Comparison of ENCODE assay signal across 17 cellular contexts in genomic region chr1:23788695-23789094, GRCh38. TPM values are rescaled to one million over a fixed set of nuclear protein-coding genes. Genes with fewer than 3 reads are reported as not detected.
DNase-seq lines count a peak whose midpoint lies in the region; ATAC-seq and TF ChIP-seq lines count a peak whose summit lies in the region.
"Had no signal": no experiment of that assay in that cellular context is flagged by ENCODE, and none has a peak within 500 bp of the region (broad histone marks: within the 10 kb centered on the region; RNA-seq: fewer than 3 reads in every experiment).

No MANE protein-coding gene starts in this region.

- POLR2A ChIA-PET in CD8-positive, alpha-beta memory T cell (lab: Charles Lee), result interaction anchor here (0.7 kb wide), 1 partner anchor 264 kb away, joined by 5 read pairs; no protein-coding TSS in a partner anchor
- POLR2A ChIA-PET in RWPE1 (lab: Yijun Ruan, JAX; ENCODE audit: low non-redundant PET), result interaction anchor here (1.8 kb wide), 1 partner anchor 11 kb away, joined by 5 read pairs; no protein-coding TSS in a partner anchor

- CTCF ChIA-PET in CD8-positive, alpha-beta memory T cell (lab: Charles Lee), result interaction anchor here (1.3 to 4.0 kb wide), 4 partner anchors 10 to 21 kb away, joined by 4 to 13 read pairs (median 4); partner anchors contain the start of gene PITHD1
- CTCF ChIA-PET in RWPE1 (lab: Yijun Ruan, JAX), result interaction anchor here (1.7 kb wide), 1 partner anchor 9 kb away, joined by 6 read pairs; no protein-coding TSS in a partner anchor

- H3K4me1 Mint-ChIP-seq in CD8-positive, alpha-beta memory T cell, result peaks cover 22 to 36% (median 25%) of the 10 kb centered on the region in 3 donors
- peaks cover 19 to 32% of the 10 kb centered on the region in 2 donors for H3K4me1 Mint-ChIP-seq in natural killer cell

- no peaks in the 10 kb centered on the region for H3K27me3 ChIP-seq in CD8-positive, alpha-beta memory T cell (ENCODE audit: insufficient read depth, low read length, poor library complexity, severe bottlenecking)
- H3K27me3 ChIP-seq: BLaER1 treated with 17β-estradiol and CSF1 and Interleukin-3, amounts not matched to agents 10 nM and 100 nM; upper lobe of left lung had no signal

- no peaks in the 10 kb centered on the region for H3K9me3 Mint-ChIP-seq in CD8-positive, alpha-beta memory T cell
- H3K9me3 Mint-ChIP-seq in natural killer cell, result no peaks in the 10 kb centered on the region
- H3K9me3 Mint-ChIP-seq: nephron progenitor cell; stimulated activated naive CD8-positive, alpha-beta T cell treated with anti-CD3 and anti-CD28 coated beads, Interleukin-15, Interleukin-2, amounts not matched to agents 100 ng/mL and 50 ng/mL, for 24 hours had no signal

- H3K27me3 Mint-ChIP-seq in CD8-positive, alpha-beta memory T cell, result no peaks in the 10 kb centered on the region
- no peaks in the 10 kb centered on the region for H3K27me3 Mint-ChIP-seq in natural killer cell (ENCODE audit: low read depth in 2 of 2)
- H3K27me3 Mint-ChIP-seq: stimulated activated naive CD8-positive, alpha-beta T cell treated with anti-CD3 and anti-CD28 coated beads, Interleukin-15, Interleukin-2, amounts not matched to agents 100 ng/mL and 50 ng/mL, for 24 hours had no signal

- no peak overlapping the region for H3K4me3 ChIP-seq in CD8-positive, alpha-beta memory T cell (ENCODE audit: low read length)
- H3K4me3 ChIP-seq: BLaER1 treated with 17β-estradiol and CSF1 and Interleukin-3, amounts not matched to agents 10 nM and 100 nM; upper lobe of left lung had no signal

- H3K36me3 Mint-ChIP-seq in CD8-positive, alpha-beta memory T cell, result peaks cover 6 to 61% (median 14%) of the 10 kb centered on the region in 3 donors
- H3K36me3 Mint-ChIP-seq in natural killer cell, result peaks cover 10% of the 10 kb centered on the region

- DNase-seq in CD8-positive, alpha-beta memory T cell, result peak in 1 of 5 donors; percentile 36
- DNase-seq in RWPE1 (ENCODE audit: low spot score) (no peak), natural killer cell (no peak), NCI-H128 (lab: John Stamatoyannopoulos, UW; ENCODE audit: unreplicated experiment) (no peak)
- DNase-seq: activated CD4-positive, alpha-beta T cell treated with anti-CD3 and anti-CD28 coated beads for 1 hour; effector CD8-positive, alpha-beta T cell; H7; head of caudate nucleus; MM.1S; NCI-H2029; nephron progenitor cell; SHP77 treated with DMSO at 0.1 percent for 48 hours; stimulated activated CD4-positive, alpha-beta T cell treated with anti-CD3 and anti-CD28 coated beads, Interleukin-15, amount 100 ng/mL, for 24 hours; upper lobe of left lung had no signal

- H3K27ac ChIP-seq in CD8-positive, alpha-beta memory T cell (ENCODE audit: low read depth, low read length), result no peak overlapping the region
- peak overlapping the region; percentile 38 for H3K27ac ChIP-seq in RWPE1
- H3K27ac ChIP-seq: upper lobe of left lung had no signal

- no peaks in the 10 kb centered on the region for H3K9me3 ChIP-seq in CD8-positive, alpha-beta memory T cell (ENCODE audit: low read length)
- H3K9me3 ChIP-seq: BLaER1 treated with 17β-estradiol and CSF1 and Interleukin-3, amounts not matched to agents 10 nM and 100 nM; upper lobe of left lung had no signal

- peaks cover 24% of the 10 kb centered on the region for H3K36me3 ChIP-seq in CD8-positive, alpha-beta memory T cell (ENCODE audit: insufficient read depth, low read length)

- H3K4me1 ChIP-seq in CD8-positive, alpha-beta memory T cell (ENCODE audit: insufficient read depth, low read length), result peaks cover 29% of the 10 kb centered on the region

- no peak for TF ChIP-seq CTCF in RWPE1 (conservative IDR thresholded peaks at IDR 0.05; ENCODE audit: low read depth)
- no peak for TF ChIP-seq CTCF in natural killer cell (IDR thresholded peaks at IDR 0.05)

- intact Hi-C loops in natural killer cell (cut with micrococcal nuclease), result no loop called here

- peak overlapping the region in 5 of 8 donors; percentile 10 to 76 (median 62) for H3K27ac Mint-ChIP-seq in CD8-positive, alpha-beta memory T cell
- H3K27ac Mint-ChIP-seq in natural killer cell, result peak overlapping the region; percentile 67 to 72
- H3K27ac Mint-ChIP-seq: nephron progenitor cell; stimulated activated naive CD8-positive, alpha-beta T cell treated with anti-CD3 and anti-CD28 coated beads, Interleukin-15, Interleukin-2, amounts not matched to agents 100 ng/mL and 50 ng/mL, for 24 hours had no signal

- ATAC-seq in natural killer cell (no peak), HG03139 (IDR thresholded peaks at IDR 0.05; ENCODE audit: unreplicated experiment) (no peak)

- H3K4me3 Mint-ChIP-seq in CD8-positive, alpha-beta memory T cell, result peak overlapping the region in 6 of 7 donors; percentile 4 to 80 (median 48)
- H3K4me3 Mint-ChIP-seq in natural killer cell, result peak overlapping the region; percentile 79
- H3K4me3 Mint-ChIP-seq: stimulated activated naive CD8-positive, alpha-beta T cell treated with anti-CD3 and anti-CD28 coated beads, Interleukin-15, Interleukin-2, amounts not matched to agents 100 ng/mL and 50 ng/mL, for 24 hours had no signal

RNA-seq across cellular contexts. Expression of gene LYPLA2, which starts 2.2 kb away (rescaled TPM):
- total RNA-seq in CD8-positive, alpha-beta memory T cell, result 100 to 1,000 TPM in 1 of 2 experiments, 10 to 100 TPM in 1; 99.9 to 100 TPM
- 109 TPM for polyA plus RNA-seq in CD8-positive, alpha-beta memory T cell
- total RNA-seq in natural killer cell, result 10 to 100 TPM; 70.6 to 84.5 (median 73.3) TPM

RNA-seq across cellular contexts. Expression of gene PITHD1, which starts 10.5 kb away (rescaled TPM):
- total RNA-seq in CD8-positive, alpha-beta memory T cell, result 100 to 1,000 TPM; 105 TPM
- 68.5 TPM for polyA plus RNA-seq in CD8-positive, alpha-beta memory T cell
- 10 to 100 TPM; 73.2 to 84.1 (median 77.7) TPM for total RNA-seq in natural killer cell

RNA-seq across cellular contexts. Expression of gene GALE, which starts 11.9 kb away (rescaled TPM):
- total RNA-seq in CD8-positive, alpha-beta memory T cell, result 10 to 100 TPM; 50.5 to 55.3 TPM
- polyA plus RNA-seq in CD8-positive, alpha-beta memory T cell, result 17.2 TPM
- total RNA-seq in natural killer cell, result 10 to 100 TPM; 12.8 to 20.3 (median 14.6) TPM

RNA-seq across cellular contexts. Expression of gene HMGCL, which starts 36.5 kb away (rescaled TPM):
- 10 to 100 TPM; 24.7 to 25.3 TPM for total RNA-seq in CD8-positive, alpha-beta memory T cell
- 28.0 TPM for polyA plus RNA-seq in CD8-positive, alpha-beta memory T cell
- 10 to 100 TPM; 16.8 to 26.9 (median 17.0) TPM for total RNA-seq in natural killer cell

RNA-seq across cellular contexts. Expression of gene ELOA, which starts 45.4 kb away (rescaled TPM):
- total RNA-seq in CD8-positive, alpha-beta memory T cell, result 10 to 100 TPM; 64.1 to 69.0 TPM
- polyA plus RNA-seq in CD8-positive, alpha-beta memory T cell, result 32.3 TPM
- 10 to 100 TPM; 28.7 to 48.2 (median 36.9) TPM for total RNA-seq in natural killer cell
